ENCODE assay signal across 9 cellular contexts in genomic region chr1:67853704-67854103, GRCh38. TPM values are rescaled to one million over a fixed set of nuclear protein-coding genes. Genes with fewer than 3 reads are reported as not detected.
A peak's percentile ranks its signal among the peaks of the same experiment; 100 is the strongest.
DNase-seq lines count a peak whose midpoint lies in the region; ATAC-seq, FAIRE-seq and TF ChIP-seq lines count a peak whose summit lies in the region.
"Had no signal": no experiment of that assay in that cellular context is flagged by ENCODE, and none has a peak within 500 bp of the region (broad histone marks: within the 10 kb centered on the region; RNA-seq: fewer than 3 reads in every experiment).

No MANE protein-coding gene starts in this region.

- H3K27ac ChIP-seq in HL-60 (replicated peaks) (no peak overlapping the region), ascending aorta (no peak overlapping the region)
- H3K27ac ChIP-seq: SK-N-MC had no signal

- no peaks in the 10 kb centered on the region for H3K9me3 ChIP-seq in ascending aorta

- H3K4me1 ChIP-seq in ascending aorta = peaks cover 4 to 7% of the 10 kb centered on the region in 2 donors

- H3K36me3 ChIP-seq in bronchial epithelial cell (ENCODE audit: control insufficient read depth, insufficient read depth, low read length) (no peaks in the 10 kb centered on the region), ascending aorta (no peaks in the 10 kb centered on the region)

- no peak for FAIRE-seq in bronchial epithelial cell (lab: Jason Lieb, UNC)
- FAIRE-seq in urothelium cell line (lab: Jason Lieb, UNC) = no peak

- peak; percentile 51 for DNase-seq in DMS153 treated with DMSO at 0.1 percent for 48 hours (lab: John Stamatoyannopoulos, UW; ENCODE audit: unreplicated experiment)
- peak; percentile 1 to 31 for DNase-seq in HL-60 (ENCODE audit: low read depth in 1 of 2, low spot score in 1 of 2)
- DNase-seq in NCI-H774 (lab: John Stamatoyannopoulos, UW) = peak; percentile 66
- DNase-seq in bronchial epithelial cell (ENCODE audit: low read depth) = peak; percentile 58
- DNase-seq in left lobe of liver (ENCODE audit: low spot score) = peak; percentile 56
- DNase-seq in urothelium cell line (ENCODE audit: low spot score) = peak; percentile 76
- DNase-seq in ascending aorta (ENCODE audit: low spot score in 2 of 2) = no peak

- ATAC-seq in left lobe of liver (peak; percentile 87), GM18907 (IDR thresholded peaks at IDR 0.05; ENCODE audit: unreplicated experiment) (no peak)

- H3K27me3 ChIP-seq in HL-60 (ENCODE audit: insufficient read depth, poor library complexity, severe bottlenecking) (no peaks in the 10 kb centered on the region), bronchial epithelial cell (ENCODE audit: control insufficient read depth, insufficient read depth, low read length) (no peaks in the 10 kb centered on the region), ascending aorta (no peaks in the 10 kb centered on the region)

- TF ChIP-seq CTCF in HL-60 (IDR thresholded peaks at IDR 0.05; ENCODE audit: insufficient read depth, low read length) (peak; percentile 52), bronchial epithelial cell (IDR thresholded peaks at IDR 0.05; ENCODE audit: insufficient read depth, low read length, severe bottlenecking) (peak; percentile 96), ascending aorta (IDR thresholded peaks at IDR 0.05) (peak in 1 of 3 experiments; percentile 47)

- H3K4me3 ChIP-seq in HL-60 (replicated peaks; ENCODE audit: insufficient read depth, low read length) (no peak overlapping the region), bronchial epithelial cell (ENCODE audit: low read depth, low read length) (no peak overlapping the region), ascending aorta (no peak overlapping the region)
- H3K4me3 ChIP-seq: SK-N-MC had no signal

- intact Hi-C loops in ascending aorta (cut with DNase I) = loop anchor here (5.0 to 10.0 kb wide), 2 partner anchors 199 to 471 kb away; partner anchors contain the start of gene DIRAS3

RNA-seq across cellular contexts. Expression of gene GNG12, which starts 20.4 kb away (rescaled TPM):
- total RNA-seq in bronchial epithelial cell (75.3 and 88.3 TPM in 2 replicates), left lobe of liver (17.3 TPM), ascending aorta (71.2 TPM)

Comparison
In these comparisons a context has a peak if more than half of its experiments do, and no peak if none do; other contexts are left out.
1. DNase-seq: peak in DMS153 treated with DMSO at 0.1 percent for 48 hours (single experiment), HL-60 (2 of 2), NCI-H774 (single experiment), bronchial epithelial cell (single experiment), left lobe of liver (single experiment) and urothelium cell line (single experiment); none in ascending aorta (0 of 2).